ENCODE assay signal across 10 cellular contexts in genomic region chr2:25586726-25587144, GRCh38.
DNase-seq lines count a peak whose midpoint lies in the region; ATAC-seq and TF ChIP-seq lines count a peak whose summit lies in the region.
"Had no signal": no experiment of that assay in that cellular context is flagged by ENCODE, and none has a peak within 500 bp of the region (broad histone marks: within the 10 kb centered on the region; RNA-seq: fewer than 3 reads in every experiment).

No MANE protein-coding gene starts in this region.

- H3K36me3 ChIP-seq in body of pancreas (replicated peaks in 1 of 2; ENCODE audit: insufficient read depth in 1 of 2, low read depth in 2 of 2) = no peaks in the 10 kb centered on the region

- H3K27me3 ChIP-seq in body of pancreas = no peaks in the 10 kb centered on the region

- ATAC-seq in GM19452 (IDR thresholded peaks at IDR 0.05; ENCODE audit: unreplicated experiment) (peak; percentile 66), HG03175 (IDR thresholded peaks at IDR 0.05; ENCODE audit: unreplicated experiment) (peak; percentile 78), body of pancreas (no peak), HG03039 (IDR thresholded peaks at IDR 0.05; ENCODE audit: unreplicated experiment) (no peak)

- no peak overlapping the region for H3K27ac ChIP-seq in body of pancreas

- H3K4me3 ChIP-seq in body of pancreas = no peak overlapping the region

- intact Hi-C loops in body of pancreas (cut with DNase I) = no loop called here

- POLR2A ChIA-PET in GM10248 (lab: Yijun Ruan, JAX) = no interaction called here

- 87 to 91% methylated on average over 4 of the region's 4 CpGs for WGBS in body of pancreas, 2 donors

- no peak for TF ChIP-seq POLR2A in body of pancreas (IDR thresholded peaks at IDR 0.05)

- no peaks in the 10 kb centered on the region for H3K9me3 ChIP-seq in body of pancreas

- CTCF ChIA-PET in GM10248 (lab: Yijun Ruan, JAX) = interaction anchor here (0.9 to 1.1 kb wide), 4 partner anchors 20 to 244 kb away, joined by 3 to 4 read pairs (median 3); no protein-coding TSS in a partner anchor

- TF ChIP-seq CTCF in GM10248 (IDR thresholded peaks at IDR 0.05; ENCODE audit: control extremely low read depth, extremely low read depth, low read depth, missing control alignments) (no peak), body of pancreas (IDR thresholded peaks at IDR 0.05) (no peak)

- no peaks in the 10 kb centered on the region for H3K4me1 ChIP-seq in body of pancreas

- peak; percentile 67 for DNase-seq in GM10248 (ENCODE audit: extremely low spot score)
- peak; percentile 42 for DNase-seq in cerebellum (ENCODE audit: low spot score)
- DNase-seq in SW480 (ENCODE audit: low spot score) = no peak
- DNase-seq in body of pancreas = no peak
- no peak for DNase-seq in NCI-H2227 (lab: John Stamatoyannopoulos, UW; ENCODE audit: unreplicated experiment)
- DNase-seq: endodermal cell, SIG-M5 had no signal

Comparison
In these comparisons a context has a peak if more than half of its experiments do, and no peak if none do; other contexts are left out.
1. DNase-seq: peak in GM10248 (single experiment) and cerebellum (single experiment); none in SW480 (single experiment), body of pancreas (0 of 4) and NCI-H2227 (single experiment).
2. ATAC-seq: peak in GM19452 (single experiment) and HG03175 (single experiment); none in body of pancreas (single experiment) and HG03039 (single experiment).